Comparison of ENCODE assay signal across 5 cellular contexts in the genomic region with DNA sequence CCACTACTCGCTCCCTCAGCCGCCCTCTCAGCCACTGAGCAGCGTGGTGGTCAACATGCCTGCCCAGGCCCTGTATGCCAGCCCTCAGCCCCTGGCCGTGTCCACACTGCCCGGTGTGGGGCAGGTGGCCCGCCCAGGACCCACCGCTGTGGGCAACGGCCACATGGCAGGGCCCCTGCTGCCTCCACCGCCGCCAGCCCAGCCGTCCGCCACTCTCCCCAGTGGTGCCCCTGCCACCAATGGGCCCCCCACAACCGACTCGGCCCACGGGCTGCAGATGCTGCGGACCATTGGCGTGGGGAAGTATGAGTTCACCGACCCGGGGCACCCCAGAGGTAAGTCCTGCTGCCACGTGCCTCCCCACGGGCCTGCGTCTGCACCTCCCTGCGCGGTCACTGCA.
"Had no signal": no experiment of that assay in that cellular context is flagged by ENCODE, and none has a peak within 500 bp of the region (broad histone marks: within the 10 kb centered on the region; RNA-seq: fewer than 3 reads in every experiment).

No MANE protein-coding gene starts in this region.

- DNase-seq: H9, HCEC 1CT, IMR-90 had no signal

- H3K27ac Mint-ChIP-seq: GM23338, H9 had no signal

- H2AFZ ChIP-seq: GM23338 had no signal

- H3K4me2 ChIP-seq: GM23338 had no signal

- ATAC-seq: GM23338, K562 had no signal

- H3K4me3 Mint-ChIP-seq: GM23338, H9 had no signal

- H3K4me3 ChIP-seq: GM23338, K562 had no signal
